In genomic region chr11:117249571-117249970, GRCh38 we compare ENCODE assay signal across 20 cellular contexts. TPM values are rescaled to one million over a fixed set of nuclear protein-coding genes. Genes with fewer than 3 reads are reported as not detected.
A peak's percentile ranks its signal among the peaks of the same experiment; 100 is the strongest.
DNase-seq lines count a peak whose midpoint lies in the region; ATAC-seq, FAIRE-seq and TF ChIP-seq lines count a peak whose summit lies in the region.
"Had no signal": no experiment of that assay in that cellular context is flagged by ENCODE, and none has a peak within 500 bp of the region (broad histone marks: within the 10 kb centered on the region; RNA-seq: fewer than 3 reads in every experiment).

No MANE protein-coding gene starts in this region.

- no peak for FAIRE-seq in K562 (lab: Jason Lieb, UNC)
- FAIRE-seq: A549 had no signal

- no peak for TF ChIP-seq RAD21 in K562 (CRISPR knock-in tag; conservative IDR thresholded peaks at IDR 0.05 in 1 of 2, IDR thresholded peaks at IDR 0.05 in 1 of 2)

- TF ChIP-seq CTCF in K562 (IDR thresholded peaks at IDR 0.05 in 2 of 3, conservative IDR thresholded peaks at IDR 0.05 in 1 of 3; ENCODE audit: insufficient read depth in 2 of 3, low read depth in 1 of 3, low read length in 3 of 3) (no peak), progenitor cell of endocrine pancreas (IDR thresholded peaks at IDR 0.05; ENCODE audit: unreplicated experiment) (no peak), breast epithelium (IDR thresholded peaks at IDR 0.05) (no peak)

- H3K9me3 ChIP-seq in CD4-positive, CD25-positive, alpha-beta regulatory T cell (ENCODE audit: control insufficient read depth in 2 of 2, low read length in 2 of 2): no peaks in the 10 kb centered on the region
- H3K9me3 ChIP-seq in HUES64 (ENCODE audit: insufficient read depth, low read depth, low read length) (no peaks in the 10 kb centered on the region), K562 (replicated peaks; ENCODE audit: control insufficient read depth, insufficient read depth, low read depth, low read length) (no peaks in the 10 kb centered on the region), breast epithelium (no peaks in the 10 kb centered on the region)
- H3K9me3 ChIP-seq: A549 had no signal

- H3K36me3 Mint-ChIP-seq in CD4-positive, CD25-positive, alpha-beta regulatory T cell: peaks cover 43% of the 10 kb centered on the region
- H3K36me3 Mint-ChIP-seq in progenitor cell of endocrine pancreas (ENCODE audit: insufficient read depth): peaks cover 37% of the 10 kb centered on the region

- in situ Hi-C loops in K562 (cut with MboI): loop anchor here (25.0 kb wide), 1 partner anchor 737 kb away; no protein-coding TSS in a partner anchor

- no peak overlapping the region for H3K4me2 ChIP-seq in K562 (ENCODE audit: insufficient read depth, low read length)
- H3K4me2 ChIP-seq: A549 had no signal

- no peak for DNase-seq in CD4-positive, CD25-positive, alpha-beta regulatory T cell
- DNase-seq in K562 (ENCODE audit: extremely low read depth in 1 of 4, low spot score in 3 of 4) (no peak), progenitor cell of endocrine pancreas (ENCODE audit: low spot score, unreplicated experiment) (no peak), ecto neural progenitor cell (ENCODE audit: low spot score) (no peak), erythroblast (lab: John Stamatoyannopoulos, UW) (no peak), breast epithelium (ENCODE audit: low spot score in 2 of 2) (no peak)
- DNase-seq: AML-193; CD4-positive, alpha-beta memory T cell; DMS153; DMS79; GDM1; GOT3; H7; HFFc6 had no signal

- WGBS in HUES64: 94% methylated on average over 4 of the region's 4 CpGs
- WGBS in K562 (ENCODE audit: insufficient coverage, low coverage, missing lambda C conversion rate): 90% methylated on average over 4 of the region's 4 CpGs

- no peak overlapping the region for H3K4me3 Mint-ChIP-seq in CD4-positive, CD25-positive, alpha-beta regulatory T cell
- H3K4me3 Mint-ChIP-seq in progenitor cell of endocrine pancreas (ENCODE audit: low read depth): no peak overlapping the region
- H3K4me3 Mint-ChIP-seq: CD4-positive, alpha-beta memory T cell; HFFc6; IgD-negative memory B cell had no signal

- no peak overlapping the region for H3K9ac ChIP-seq in HUES64 (ENCODE audit: low read depth, low read length)
- no peak overlapping the region for H3K9ac ChIP-seq in K562 (ENCODE audit: insufficient read depth in 1 of 2, low read depth in 2 of 2, low read length in 2 of 2)

- CTCF ChIA-PET in K562 (lab: Yijun Ruan, JAX; ENCODE audit: low intra/inter-chr PET ratio): no interaction called here

- no peak for ATAC-seq in CD4-positive, CD25-positive, alpha-beta regulatory T cell (ENCODE audit: low read depth in 2 of 2)
- no peak for ATAC-seq in K562
- ATAC-seq: A549, HCT116 had no signal

- POLR2A ChIA-PET in K562 (lab: Yijun Ruan, JAX): no interaction called here

- intact Hi-C loops in K562 (cut with micrococcal nuclease): no loop called here
- intact Hi-C loops in breast epithelium (cut with DNase I; ENCODE audit: low total_unique reads): no loop called here

- H3K27ac ChIP-seq in CD4-positive, CD25-positive, alpha-beta regulatory T cell (ENCODE audit: insufficient read depth, low read length, poor library complexity, severe bottlenecking): no peak overlapping the region
- H3K27ac ChIP-seq in HUES64 (ENCODE audit: low read depth, low read length) (0 out of 2 replicates have a peak overlapping the region, but pooled peaks have one; percentile 18), K562 (ENCODE audit: extremely low read depth, low read depth, low read length) (no peak overlapping the region), breast epithelium (no peak overlapping the region)
- H3K27ac ChIP-seq: A549, C4-2B, HL-60 had no signal

- H3K27me3 ChIP-seq in CD4-positive, CD25-positive, alpha-beta regulatory T cell (ENCODE audit: control insufficient read depth, insufficient read depth, low read length): no peaks in the 10 kb centered on the region
- H3K27me3 ChIP-seq in HUES64 (ENCODE audit: insufficient read depth, low read length) (no peaks in the 10 kb centered on the region), K562 (ENCODE audit: control insufficient read depth in 2 of 2, insufficient read depth in 2 of 2, low read length in 2 of 2) (no peaks in the 10 kb centered on the region), breast epithelium (no peaks in the 10 kb centered on the region)

- H3K27ac Mint-ChIP-seq in CD4-positive, CD25-positive, alpha-beta regulatory T cell: peak overlapping the region in 2 of 3 donors; percentile 19 to 26
- H3K27ac Mint-ChIP-seq in progenitor cell of endocrine pancreas: peak overlapping the region; percentile 16
- H3K27ac Mint-ChIP-seq: HFFc6, IgD-negative memory B cell had no signal

- no peak for TF ChIP-seq EP300 in K562 (IDR thresholded peaks at IDR 0.05; ENCODE audit: low read length)

- H2AFZ ChIP-seq in K562 (ENCODE audit: low read depth, low read length): no peak overlapping the region

- H3K79me2 ChIP-seq in K562 (ENCODE audit: control insufficient read depth, insufficient read depth, low read length): no peaks in the 10 kb centered on the region

- no peaks in the 10 kb centered on the region for H3K27me3 Mint-ChIP-seq in CD4-positive, CD25-positive, alpha-beta regulatory T cell
- H3K27me3 Mint-ChIP-seq in progenitor cell of endocrine pancreas: no peaks in the 10 kb centered on the region
- H3K27me3 Mint-ChIP-seq: CD4-positive, alpha-beta memory T cell; IgD-negative memory B cell had no signal

- BruUV-seq in K562 (replicated peaks; lab: Mats Ljungman, UMichigan): no TSS peak

- no peaks in the 10 kb centered on the region for H3K9me1 ChIP-seq in K562 (ENCODE audit: control insufficient read depth, insufficient read depth, low read length)

- H3K4me1 Mint-ChIP-seq in CD4-positive, CD25-positive, alpha-beta regulatory T cell: peaks cover 0 to 5% (median 2%) of the 10 kb centered on the region in 4 donors
- H3K4me1 Mint-ChIP-seq in progenitor cell of endocrine pancreas (ENCODE audit: low read depth): no peaks in the 10 kb centered on the region

- H3K9me3 Mint-ChIP-seq in CD4-positive, CD25-positive, alpha-beta regulatory T cell: peaks cover 0 to 3% (median 0%) of the 10 kb centered on the region in 7 donors
- H3K9me3 Mint-ChIP-seq in progenitor cell of endocrine pancreas (ENCODE audit: low read depth): no peaks in the 10 kb centered on the region
- H3K9me3 Mint-ChIP-seq: CD4-positive, alpha-beta memory T cell; HFFc6; IgD-negative memory B cell had no signal

- TF ChIP-seq POLR2A in K562 (conservative IDR thresholded peaks at IDR 0.05) (no peak), erythroblast (IDR thresholded peaks at IDR 0.05; ENCODE audit: low read length) (no peak), breast epithelium (IDR thresholded peaks at IDR 0.05) (no peak)

- H3K4me1 ChIP-seq in CD4-positive, CD25-positive, alpha-beta regulatory T cell (ENCODE audit: control insufficient read depth, insufficient read depth, low read length, poor library complexity, severe bottlenecking): no peaks in the 10 kb centered on the region
- 0 out of 2 replicates have a peak, but pooled peaks cover 2% of the 10 kb centered on the region for H3K4me1 ChIP-seq in HUES64 (ENCODE audit: insufficient read depth, low read length)
- peaks cover 0 to 5% of the 10 kb centered on the region in 2 experiments; a peak in 2 of 5 replicates for H3K4me1 ChIP-seq in K562 (replicated peaks in 1 of 2; ENCODE audit: control insufficient read depth in 2 of 2, insufficient read depth in 2 of 2, low read length in 2 of 2)
- H3K4me1 ChIP-seq in breast epithelium: no peaks in the 10 kb centered on the region
- H3K4me1 ChIP-seq: A549 had no signal

- H4K20me1 ChIP-seq in K562 (replicated peaks; ENCODE audit: control insufficient read depth, insufficient read depth, low read length): no peaks in the 10 kb centered on the region

- peaks cover 48% of the 10 kb centered on the region for H3K36me3 ChIP-seq in CD4-positive, CD25-positive, alpha-beta regulatory T cell (ENCODE audit: control insufficient read depth, insufficient read depth, low read length)
- peaks cover 68% of the 10 kb centered on the region for H3K36me3 ChIP-seq in HUES64 (ENCODE audit: insufficient read depth, low read length)
- H3K36me3 ChIP-seq in K562 (ENCODE audit: control insufficient read depth, insufficient read depth, low read length): peaks cover 53% of the 10 kb centered on the region
- H3K36me3 ChIP-seq in breast epithelium: no peaks in the 10 kb centered on the region

- no peak overlapping the region for H3K4me3 ChIP-seq in CD4-positive, CD25-positive, alpha-beta regulatory T cell (ENCODE audit: low read depth, low read length)
- H3K4me3 ChIP-seq in HUES64 (ENCODE audit: low read length) (no peak overlapping the region), K562 (no peak overlapping the region), breast epithelium (no peak overlapping the region)
- H3K4me3 ChIP-seq: A549 had no signal

RNA-seq across cellular contexts. Expression of gene RNF214, which starts 17.1 kb away (rescaled TPM):
- 54.6 TPM for total RNA-seq in CD4-positive, CD25-positive, alpha-beta regulatory T cell
- polyA plus RNA-seq in CD4-positive, CD25-positive, alpha-beta regulatory T cell: 10 to 100 TPM; 51.0 to 69.6 (median 55.7) TPM
- polyA plus RNA-seq in HUES64 (2013, experiment 1 of 2): 27.3 TPM
- polyA plus RNA-seq in HUES64 (2013, experiment 2 of 2): 22.9 TPM
- total RNA-seq in K562 (2011; cell fraction: chromatin; rRNA removed; ENCODE audit: low replicate concordance): 50.5 and 69.2 TPM in 2 replicates
- total RNA-seq in K562 (2011; cell fraction: nucleolus; rRNA removed): 27.5 and 29.7 TPM in 2 replicates
- 50.4 and 53.5 TPM in 2 replicates for total RNA-seq in K562 (2011; cell fraction: nucleoplasm; rRNA removed)
- total RNA-seq in K562 (2014; rRNA removed) (6.6 and 10.1 TPM in 2 replicates), K562 (2014; rRNA removed; fragmentation: Illumina TruSeq; extraction: Trizol) (11.9 and 13.5 TPM in 2 replicates), K562 (2015; rRNA removed; fragmentation: Illumina TruSeq; extraction: Trizol) (9.5 and 10.2 TPM in 2 replicates), K562 (2021) (22.3 and 24.8 TPM in 2 replicates), progenitor cell of endocrine pancreas (53.9 and 55.8 TPM in 2 replicates), breast epithelium (10 to 100 TPM; 12.3 to 13.3 (median 12.5) TPM)
- polyA plus RNA-seq in K562 (2011; rRNA removed) (12.6 and 18.0 TPM in 2 replicates), K562 (2014; fragmentation: Illumina TruSeq; extraction: Trizol) (20.2 and 22.7 TPM in 2 replicates), K562 (2014; fragmentation: Nextera tagmentation; extraction: Ambion mirVana) (1 to 10 TPM; 6.6 to 7.4 TPM), K562 (2014; rRNA removed) (11.6 and 12.1 TPM in 2 replicates)
- 12.9 and 16.7 TPM in 2 replicates for polyA plus RNA-seq in K562 (2011; cell fraction: cytosol; rRNA removed)
- 28.9 and 44.6 TPM in 2 replicates for polyA plus RNA-seq in K562 (2011; cell fraction: nucleus; rRNA removed)
- 12.9 and 16.1 TPM in 2 replicates for polyA plus RNA-seq in K562 (2012)
- 22.6 and 29.9 TPM in 2 replicates for polyA minus RNA-seq in K562 (2011; rRNA and poly(A)+ RNA removed)
- polyA minus RNA-seq in K562 (2011; cell fraction: cytosol; rRNA and poly(A)+ RNA removed): 14.1 and 26.8 TPM in 2 replicates
- 17.6 and 23.9 TPM in 2 replicates for polyA minus RNA-seq in K562 (2011; cell fraction: nucleus; rRNA and poly(A)+ RNA removed)

RNA-seq across cellular contexts. Expression of gene PCSK7, which starts 17.7 kb away (rescaled TPM):
- 478 TPM for total RNA-seq in CD4-positive, CD25-positive, alpha-beta regulatory T cell
- 10 to 100 TPM; 55.0 to 76.1 (median 63.4) TPM for polyA plus RNA-seq in CD4-positive, CD25-positive, alpha-beta regulatory T cell
- polyA plus RNA-seq in HUES64 (2013, experiment 1 of 2): 18.9 TPM
- 18.6 TPM for polyA plus RNA-seq in HUES64 (2013, experiment 2 of 2)
- 109 and 170 TPM in 2 replicates for total RNA-seq in K562 (2011; cell fraction: chromatin; rRNA removed; ENCODE audit: low replicate concordance)
- 70.1 and 82.7 TPM in 2 replicates for total RNA-seq in K562 (2011; cell fraction: nucleolus; rRNA removed)
- 95.3 and 149 TPM in 2 replicates for total RNA-seq in K562 (2011; cell fraction: nucleoplasm; rRNA removed)
- total RNA-seq in K562 (2014; rRNA removed) (15.2 and 20.8 TPM in 2 replicates), K562 (2014; rRNA removed; fragmentation: Illumina TruSeq; extraction: Trizol) (15.2 and 15.6 TPM in 2 replicates), K562 (2015; rRNA removed; fragmentation: Illumina TruSeq; extraction: Trizol) (16.7 and 18.2 TPM in 2 replicates), K562 (2021) (29.2 and 30.4 TPM in 2 replicates), progenitor cell of endocrine pancreas (59.4 and 62.3 TPM in 2 replicates), breast epithelium (10 to 100 TPM; 43.2 to 51.5 (median 44.2) TPM)
- polyA plus RNA-seq in K562 (2011; rRNA removed) (14.9 and 15.6 TPM in 2 replicates), K562 (2014; fragmentation: Illumina TruSeq; extraction: Trizol) (19.9 and 22.1 TPM in 2 replicates), K562 (2014; fragmentation: Nextera tagmentation; extraction: Ambion mirVana) (1 to 10 TPM; 3.1 to 3.9 TPM), K562 (2014; rRNA removed) (25.3 and 27.7 TPM in 2 replicates)
- polyA plus RNA-seq in K562 (2011; cell fraction: cytosol; rRNA removed): 12.6 and 18.1 TPM in 2 replicates
- 52.6 and 75.4 TPM in 2 replicates for polyA plus RNA-seq in K562 (2011; cell fraction: nucleus; rRNA removed)
- polyA plus RNA-seq in K562 (2012): 14.7 and 15.3 TPM in 2 replicates
- polyA minus RNA-seq in K562 (2011; rRNA and poly(A)+ RNA removed): 14.8 and 19.1 TPM in 2 replicates
- 10.0 and 10.3 TPM in 2 replicates for polyA minus RNA-seq in K562 (2011; cell fraction: cytosol; rRNA and poly(A)+ RNA removed)
- polyA minus RNA-seq in K562 (2011; cell fraction: nucleus; rRNA and poly(A)+ RNA removed): 21.3 and 21.8 TPM in 2 replicates

RNA-seq across cellular contexts. Expression of gene BACE1-AS, which starts 41.6 kb away (rescaled TPM):
- 7.2 TPM for total RNA-seq in CD4-positive, CD25-positive, alpha-beta regulatory T cell
- 1 to 10 TPM; 1.2 to 2.8 (median 1.9) TPM for polyA plus RNA-seq in CD4-positive, CD25-positive, alpha-beta regulatory T cell
- polyA plus RNA-seq in HUES64 (2013, experiment 1 of 2): 5.7 TPM
- 5.5 TPM for polyA plus RNA-seq in HUES64 (2013, experiment 2 of 2)
- total RNA-seq in K562 (2011; cell fraction: chromatin; rRNA removed; ENCODE audit: low replicate concordance): 14.1 and 15.2 TPM in 2 replicates
- 7.5 and 8.3 TPM in 2 replicates for total RNA-seq in K562 (2011; cell fraction: nucleolus; rRNA removed)
- total RNA-seq in K562 (2011; cell fraction: nucleoplasm; rRNA removed): 14.1 and 25.7 TPM in 2 replicates
- 3.1 and 3.8 TPM in 2 replicates for total RNA-seq in K562 (2014; rRNA removed)
- total RNA-seq in K562 (2014; rRNA removed; fragmentation: Illumina TruSeq; extraction: Trizol): 2.9 and 3.9 TPM in 2 replicates
- total RNA-seq in K562 (2015; rRNA removed; fragmentation: Illumina TruSeq; extraction: Trizol): 3.0 TPM in 2 replicates
- total RNA-seq in K562 (2021): 4.7 and 5.9 TPM in 2 replicates
- polyA plus RNA-seq in K562 (2011; rRNA removed): 3.7 and 5.3 TPM in 2 replicates
- 2.2 and 7.1 TPM in 2 replicates for polyA plus RNA-seq in K562 (2011; cell fraction: cytosol; rRNA removed)
- 8.0 and 9.5 TPM in 2 replicates for polyA plus RNA-seq in K562 (2011; cell fraction: nucleus; rRNA removed)
- 2.0 and 4.7 TPM in 2 replicates for polyA plus RNA-seq in K562 (2012)
- polyA plus RNA-seq in K562 (2014; fragmentation: Illumina TruSeq; extraction: Trizol): 4.5 and 4.8 TPM in 2 replicates
- 1 to 10 TPM; 3.2 to 8.2 TPM for polyA plus RNA-seq in K562 (2014; fragmentation: Nextera tagmentation; extraction: Ambion mirVana)
- polyA plus RNA-seq in K562 (2014; rRNA removed): 2.2 and 3.8 TPM in 2 replicates
- polyA minus RNA-seq in K562 (2011; rRNA and poly(A)+ RNA removed): 6.7 and 6.9 TPM in 2 replicates
- polyA minus RNA-seq in K562 (2011; cell fraction: cytosol; rRNA and poly(A)+ RNA removed): 4.1 and 5.3 TPM in 2 replicates
- 5.0 and 6.8 TPM in 2 replicates for polyA minus RNA-seq in K562 (2011; cell fraction: nucleus; rRNA and poly(A)+ RNA removed)
- 17.9 and 19.0 TPM in 2 replicates for total RNA-seq in progenitor cell of endocrine pancreas
- total RNA-seq in breast epithelium: 1 to 10 TPM; 5.9 to 8.9 (median 6.6) TPM

RNA-seq across cellular contexts. Expression of gene TAGLN, which starts 50.4 kb away (rescaled TPM):
- 11.7 TPM for total RNA-seq in CD4-positive, CD25-positive, alpha-beta regulatory T cell
- 1 to 10 TPM in 1 of 4 donors, under 1 TPM in 3; 0.25 to 1.3 (median 0.64) TPM for polyA plus RNA-seq in CD4-positive, CD25-positive, alpha-beta regulatory T cell
- 181 TPM for polyA plus RNA-seq in HUES64 (2013, experiment 1 of 2)
- polyA plus RNA-seq in HUES64 (2013, experiment 2 of 2): 168 TPM
- 19.3 and 31.5 TPM in 2 replicates for total RNA-seq in K562 (2011; cell fraction: chromatin; rRNA removed; ENCODE audit: low replicate concordance)
- total RNA-seq in K562 (2011; cell fraction: nucleolus; rRNA removed): 15.1 and 17.0 TPM in 2 replicates
- 12.9 and 14.2 TPM in 2 replicates for total RNA-seq in K562 (2011; cell fraction: nucleoplasm; rRNA removed)
- total RNA-seq in K562 (2014; rRNA removed) (0.95 and 1.3 TPM in 2 replicates), K562 (2014; rRNA removed; fragmentation: Illumina TruSeq; extraction: Trizol) (1.1 and 1.4 TPM in 2 replicates), K562 (2015; rRNA removed; fragmentation: Illumina TruSeq; extraction: Trizol) (0.87 and 1.2 TPM in 2 replicates), K562 (2021) (3.5 and 3.6 TPM in 2 replicates), progenitor cell of endocrine pancreas (41.4 and 72.6 TPM in 2 replicates), breast epithelium (1,000 to 10,000 TPM in 2 of 3 donors, 100 to 1,000 TPM in 1; 602 to 1,663 (median 1,380) TPM)
- polyA plus RNA-seq in K562 (2011; rRNA removed) (3.0 and 3.1 TPM in 2 replicates), K562 (2014; fragmentation: Illumina TruSeq; extraction: Trizol) (2.4 and 2.8 TPM in 2 replicates), K562 (2014; fragmentation: Nextera tagmentation; extraction: Ambion mirVana) (under 1 TPM; 0.21 to 0.56 TPM), K562 (2014; rRNA removed) (3.2 and 4.9 TPM in 2 replicates)
- polyA plus RNA-seq in K562 (2011; cell fraction: cytosol; rRNA removed): 1.3 and 1.4 TPM in 2 replicates
- 22.1 and 23.9 TPM in 2 replicates for polyA plus RNA-seq in K562 (2011; cell fraction: nucleus; rRNA removed)
- polyA plus RNA-seq in K562 (2012): 2.5 and 5.8 TPM in 2 replicates
- polyA minus RNA-seq in K562 (2011; rRNA and poly(A)+ RNA removed): 1.7 and 2.7 TPM in 2 replicates
- polyA minus RNA-seq in K562 (2011; cell fraction: cytosol; rRNA and poly(A)+ RNA removed): 2.0 TPM in 1 of 2 replicates, not detected in the other
- 3.2 and 3.3 TPM in 2 replicates for polyA minus RNA-seq in K562 (2011; cell fraction: nucleus; rRNA and poly(A)+ RNA removed)
